Comparison of ENCODE assay signal across 8 cellular contexts in the genomic region with DNA sequence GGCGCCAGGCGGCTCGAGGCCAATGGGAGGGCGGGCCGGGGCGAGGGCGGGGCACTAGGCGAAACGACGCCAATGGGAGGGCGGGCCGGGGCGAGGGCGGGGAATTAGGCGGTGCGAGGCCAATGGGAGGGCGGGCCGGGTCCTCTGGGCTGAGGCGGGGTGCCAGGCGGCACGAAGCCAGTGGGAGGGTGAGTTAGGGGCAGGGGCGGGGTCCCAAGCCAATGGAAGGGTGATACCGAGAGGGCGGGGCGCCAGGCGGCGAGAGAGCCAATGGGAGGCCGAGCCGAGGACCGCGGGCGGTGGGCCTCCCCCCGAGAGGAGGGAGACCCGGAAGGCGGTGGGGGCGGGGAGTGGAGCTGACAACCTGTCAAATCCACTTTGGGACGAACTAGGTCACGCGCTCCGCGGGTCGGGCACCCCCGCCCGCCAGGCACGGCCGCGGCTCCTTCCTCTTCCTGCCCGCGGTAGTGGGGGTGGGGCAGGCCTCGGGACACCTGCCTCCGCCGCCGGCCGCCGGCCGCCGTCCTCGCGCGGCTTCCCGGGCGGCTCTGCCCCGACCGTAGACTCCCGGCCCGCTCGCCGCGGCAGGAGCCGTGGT. TPM values are rescaled to one million over a fixed set of nuclear protein-coding genes. Genes with fewer than 3 reads are reported as not detected.
DNase-seq lines count a peak whose midpoint lies in the region; ATAC-seq and TF ChIP-seq lines count a peak whose summit lies in the region.

No MANE protein-coding gene starts in this region.

- no peak overlapping the region for H3K23ac ChIP-seq in IMR-90 (ENCODE audit: low read depth, low read length)

- no peak overlapping the region for H2AK5ac ChIP-seq in IMR-90 (ENCODE audit: low read depth, low read length)

- H4K20me1 ChIP-seq in IMR-90 (ENCODE audit: insufficient read depth, low read length) (no peaks in the 10 kb centered on the region), OCI-LY7 (ENCODE audit: insufficient read depth, low read length) (no peaks in the 10 kb centered on the region)

- H4K91ac ChIP-seq in IMR-90 (ENCODE audit: insufficient read depth, low read depth, low read length): no peak overlapping the region; the same call in 1 of the 2 replicates

- TF ChIP-seq POLR2A in IMR-90 (IDR thresholded peaks at IDR 0.05; ENCODE audit: low read depth, low read length): peak; percentile 54; the same call in 1 of the 2 replicates

- H2BK5ac ChIP-seq in IMR-90 (ENCODE audit: low read depth, low read length, poor library complexity, severe bottlenecking): peak overlapping the region; percentile 72

- H3K18ac ChIP-seq in IMR-90 (ENCODE audit: low read depth, low read length): no peak overlapping the region; the same call in 1 of the 2 replicates

- no peak overlapping the region; the same call in 1 of the 2 replicates for H4K5ac ChIP-seq in IMR-90 (ENCODE audit: low read depth, low read length)

- ATAC-seq in GM21529 (IDR thresholded peaks at IDR 0.05; ENCODE audit: unreplicated experiment) (peak; percentile 89), IMR-90 (ENCODE audit: low read depth) (peak; percentile 95)

- no peaks in the 10 kb centered on the region for H3K79me1 ChIP-seq in IMR-90 (ENCODE audit: low read depth in 1 of 2, low read length in 2 of 2)

- POLR2A ChIA-PET in IMR-90 (lab: Charles Lee; ENCODE audit: unreplicated experiment) (interaction anchor here (0.7 kb wide), 1 partner anchor 284 kb away, joined by 3 read pairs; no protein-coding TSS in a partner anchor), OCI-LY7 (lab: Charles Lee) (interaction anchor here (0.6 to 1.6 kb wide), 3 partner anchors 123 to 330 kb away, joined by 3 to 5 read pairs (median 4); no protein-coding TSS in a partner anchor)

- H4K8ac ChIP-seq in IMR-90 (ENCODE audit: low read depth in 2 of 2, low read length in 2 of 2): peak overlapping the region in 1 of 2 experiments; percentile 25; a peak in 1 of 4 replicates

- H3K4me1 ChIP-seq in IMR-90 (ENCODE audit: control insufficient read depth, insufficient read depth, low read length): no peaks in the 10 kb centered on the region; the same call in 1 of the 2 replicates
- H3K4me1 ChIP-seq in OCI-LY7 (ENCODE audit: insufficient read depth, low read length, poor library complexity, severe bottlenecking): peaks cover 14% of the 10 kb centered on the region

- BruUV-seq in IMR-90 (replicated peaks; lab: Mats Ljungman, UMichigan) (no TSS peak), OCI-LY7 (replicated peaks; lab: Mats Ljungman, UMichigan) (no TSS peak)

- no peaks in the 10 kb centered on the region for H3K9me2 ChIP-seq in OCI-LY7 (ENCODE audit: insufficient read depth, low read length)

- no peak overlapping the region for H3K14ac ChIP-seq in IMR-90 (replicated peaks; ENCODE audit: low read depth, low read length)

- TF ChIP-seq RAD21 in IMR-90 (IDR thresholded peaks at IDR 0.05; ENCODE audit: low read length): no peak

- no peaks in the 10 kb centered on the region for H3K27me3 ChIP-seq in IMR-90 (ENCODE audit: control insufficient read depth, insufficient read depth, low read length)

- H2BK15ac ChIP-seq in IMR-90 (ENCODE audit: low read depth, low read length): no peak overlapping the region

- H2AFZ ChIP-seq in IMR-90 (replicated peaks; ENCODE audit: low read length, poor library complexity) (peak overlapping the region; percentile 92), OCI-LY7 (ENCODE audit: low read length) (peak overlapping the region; percentile 73)

- no peak overlapping the region for H3K4me2 ChIP-seq in IMR-90 (ENCODE audit: low read depth, low read length)
- peak overlapping the region; percentile 76 for H3K4me2 ChIP-seq in OCI-LY7 (ENCODE audit: low read length)

- H3K4me3 ChIP-seq in IMR-90 (ENCODE audit: insufficient read depth, low read depth, low read length): peak overlapping the region; percentile 91
- peak overlapping the region; percentile 88 for H3K4me3 ChIP-seq in OCI-LY7 (ENCODE audit: low read depth, low read length, poor library complexity, severe bottlenecking)
- peak overlapping the region; percentile 91 for H3K4me3 ChIP-seq in epithelial cell of proximal tubule (ENCODE audit: low read depth, low read length)

- intact Hi-C loops in IMR-90 (cut with micrococcal nuclease): loop anchor here (1.0 to 10.0 kb wide), 3 partner anchors 28 to 241 kb away; partner anchors contain the start of genes KMT2C and XRCC2
- intact Hi-C loops in OCI-LY7 (cut with micrococcal nuclease; ENCODE audit: unreplicated experiment): loop anchor here (1.0 to 10.0 kb wide), 5 partner anchors 28 to 829 kb away; partner anchors contain the start of gene KMT2C

- dilution Hi-C loops in IMR-90 (cut with HindIII; ENCODE audit: low sequenced_read_pairs, unreplicated experiment): no loop called here

- TF ChIP-seq CTCF in IMR-90 (conservative IDR thresholded peaks at IDR 0.05; ENCODE audit: low read depth, low read length): no peak
- no peak for TF ChIP-seq CTCF in OCI-LY7 (conservative IDR thresholded peaks at IDR 0.05; ENCODE audit: low read length)
- no peak for TF ChIP-seq CTCF in epithelial cell of proximal tubule (conservative IDR thresholded peaks at IDR 0.05; ENCODE audit: low read depth, low read length)

- peaks cover 10% of the 10 kb centered on the region; the same call in 1 of the 2 replicates for H3K79me2 ChIP-seq in OCI-LY7 (ENCODE audit: insufficient read depth, low read depth, low read length)

- peak overlapping the region; percentile 31 for H2AK9ac ChIP-seq in IMR-90 (replicated peaks; ENCODE audit: low read depth, low read length, poor library complexity)

- 0% methylated on average over 16 of the region's 70 CpGs; no CpG with 5 or more reads in 1 of the 2 experiments for WGBS in IMR-90 (ENCODE audit: extremely low coverage in 2 of 2, insufficient read length in 1 of 2), 2 experiments

- H3K9ac ChIP-seq in IMR-90 (ENCODE audit: low read depth, low read length): peak overlapping the region; percentile 67

- CTCF ChIA-PET in IMR-90 (lab: Yijun Ruan, JAX) (no interaction called here), OCI-LY7 (lab: Charles Lee; ENCODE audit: unreplicated experiment) (no interaction called here)

- H3K27ac ChIP-seq in IMR-90 (ENCODE audit: insufficient read depth, low read length): peak overlapping the region; percentile 91
- peak overlapping the region; percentile 80 for H3K27ac ChIP-seq in OCI-LY7 (ENCODE audit: low read depth, low read length, poor library complexity, severe bottlenecking)

- H3K9me3 ChIP-seq in IMR-90 (ENCODE audit: control insufficient read depth, insufficient read depth, low read length) (no peaks in the 10 kb centered on the region), OCI-LY7 (ENCODE audit: low read length) (0 out of 2 replicates have a peak, but pooled peaks cover 3% of the 10 kb centered on the region)

- no peak overlapping the region for H2BK20ac ChIP-seq in IMR-90 (ENCODE audit: low read depth, low read length)

- H3K4ac ChIP-seq in IMR-90 (ENCODE audit: low read depth, low read length): peak overlapping the region; percentile 43; the same call in 1 of the 2 replicates

- H3K56ac ChIP-seq in IMR-90 (ENCODE audit: extremely low read depth, insufficient read depth, low read length): no peak overlapping the region

- DNase-seq in DMS114 treated with DMSO at 0.1 percent for 48 hours (lab: John Stamatoyannopoulos, UW; ENCODE audit: unreplicated experiment): peak; percentile 93
- DNase-seq in IMR-90: peak; percentile 98
- DNase-seq in OCI-LY7 (ENCODE audit: low spot score): peak; percentile 100
- DNase-seq in activated T-cell treated with anti-CD3 and anti-CD28 coated beads for 48 hours (ENCODE audit: low read depth): peak; percentile 100
- DNase-seq in epithelial cell of proximal tubule (ENCODE audit: low read depth): peak; percentile 70
- DNase-seq in mucosa of gallbladder (ENCODE audit: low spot score): peak; percentile 100
- peak; percentile 100 for DNase-seq in stimulated activated CD8-positive, alpha-beta memory T cell treated with anti-CD3 and anti-CD28 coated beads, Interleukin-4, amount 100 ng/mL, for 24 hours (ENCODE audit: low read depth)

- H3K9me1 ChIP-seq in IMR-90 (ENCODE audit: insufficient read depth, low read length): no peaks in the 10 kb centered on the region; the same call in 1 of the 2 replicates

- in situ Hi-C loops in IMR-90 (cut with MboI; ENCODE audit: low sequenced_read_pairs): no loop called here

- H2BK120ac ChIP-seq in IMR-90 (ENCODE audit: low read depth, low read length): no peak overlapping the region

- H3K36me3 ChIP-seq in IMR-90 (ENCODE audit: control insufficient read depth, insufficient read depth, low read length): no peaks in the 10 kb centered on the region
- H3K36me3 ChIP-seq in OCI-LY7 (ENCODE audit: insufficient read depth, low read length): no peaks in the 10 kb centered on the region

TF ChIP-seq in IMR-90, 13 proteins besides CTCF, POLR2A, EP300 and RAD21 (continues in another document):
- TF ChIP-seq BHLHE40 (IDR thresholded peaks at IDR 0.05; ENCODE audit: low read depth, low read length) (peak; percentile 67; the same call in 1 of the 2 replicates), FOS (IDR thresholded peaks at IDR 0.05; ENCODE audit: low read depth, low read length) (no peak), NFE2L2 (IDR thresholded peaks at IDR 0.05; ENCODE audit: low read depth, low read length) (no peak), MXI1 (IDR thresholded peaks at IDR 0.05; ENCODE audit: borderline replicate concordance, low read depth, low read length) (peak; percentile 42; the same call in 1 of the 2 replicates), CEBPB (IDR thresholded peaks at IDR 0.05; ENCODE audit: low read depth, low read length) (no peak), ELK1 (IDR thresholded peaks at IDR 0.05; ENCODE audit: borderline replicate concordance, low read depth, low read length) (no peak)

RNA-seq across cellular contexts. Expression of gene KMT2C, which starts 28.0 kb away (rescaled TPM):
- total RNA-seq in IMR-90 (2012; rRNA removed) (23.3 and 24.4 TPM in 2 replicates), OCI-LY7 (2022) (86.8 and 105 TPM in 2 replicates), epithelial cell of proximal tubule (11.9 and 18.0 TPM in 2 replicates), mucosa of gallbladder (85.0 TPM)
- 7.3 and 8.0 TPM in 2 replicates for polyA plus RNA-seq in IMR-90 (2012; rRNA removed)
- polyA plus RNA-seq in IMR-90 (2012; cell fraction: cytosol; rRNA removed): 2.7 and 3.6 TPM in 2 replicates
- 6.6 and 24.9 TPM in 2 replicates for polyA plus RNA-seq in IMR-90 (2012; cell fraction: nucleus; rRNA removed; ENCODE audit: low replicate concordance)
- 47.5 and 51.9 TPM in 2 replicates for total RNA-seq in OCI-LY7 (2014; rRNA removed; shearing (Covaris generic))

Comparison
In these comparisons a context has a peak if more than half of its experiments do, and no peak if none do; other contexts are left out.
1. Peak in every context shown above with its lines: DNase-seq, ATAC-seq, H3K4me3 ChIP-seq and H3K27ac ChIP-seq.